Comparison of ENCODE assay signal across 11 cellular contexts in the genomic region with DNA sequence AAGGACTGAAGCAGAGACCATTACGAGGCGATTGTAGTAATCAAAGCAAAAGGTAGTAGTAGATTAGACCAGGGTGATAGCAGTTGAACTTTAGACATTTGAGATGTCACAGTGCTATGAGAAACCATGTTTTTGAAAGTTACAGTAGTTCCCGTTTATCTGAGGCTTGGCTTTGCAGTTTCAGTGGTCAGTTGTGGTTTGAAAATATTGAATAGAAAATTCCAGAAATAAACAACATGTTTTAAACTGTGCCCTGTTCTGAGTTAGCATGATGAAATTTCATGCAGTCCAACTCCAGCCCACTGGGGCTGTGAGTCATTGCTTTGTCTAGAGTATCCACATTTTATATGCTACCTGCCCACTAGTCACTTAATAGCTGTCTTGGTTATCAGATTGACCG. TPM values are rescaled to one million over a fixed set of nuclear protein-coding genes. Genes with fewer than 3 reads are reported as not detected.
DNase-seq lines count a peak whose midpoint lies in the region; ATAC-seq and TF ChIP-seq lines count a peak whose summit lies in the region.
"Had no signal": no experiment of that assay in that cellular context is flagged by ENCODE, and none has a peak within 500 bp of the region (broad histone marks: within the 10 kb centered on the region; RNA-seq: fewer than 3 reads in every experiment).

No MANE protein-coding gene starts in this region.

- H3K9me3 ChIP-seq in naive thymus-derived CD4-positive, alpha-beta T cell (ENCODE audit: control insufficient read depth in 2 of 3, low read length in 3 of 3), result no peaks in the 10 kb centered on the region
- H3K9me3 ChIP-seq: upper lobe of right lung had no signal

- H3K36me3 ChIP-seq in naive thymus-derived CD4-positive, alpha-beta T cell (ENCODE audit: control insufficient read depth in 2 of 3, insufficient read depth in 3 of 3, low read length in 3 of 3), result peaks cover 11 to 37% (median 13%) of the 10 kb centered on the region in 3 experiments

- DNase-seq in Calu3 (no peak), LoVo (ENCODE audit: low spot score) (peak; percentile 29), NCI-H1436 treated with DMSO at 0.1 percent for 48 hours (lab: John Stamatoyannopoulos, UW) (no peak)
- no peak for DNase-seq in central memory CD8-positive, alpha-beta T cell (ENCODE audit: low spot score in 2 of 2)
- DNase-seq in naive thymus-derived CD4-positive, alpha-beta T cell, result no peak
- DNase-seq: activated CD4-positive, alpha-beta T cell treated with anti-CD3 and anti-CD28 coated beads for 48 hours; NCI-H774; upper lobe of right lung had no signal

- no peaks in the 10 kb centered on the region for H3K4me1 ChIP-seq in naive thymus-derived CD4-positive, alpha-beta T cell (ENCODE audit: control insufficient read depth in 2 of 2, insufficient read depth in 2 of 2, low read length in 2 of 2)
- H3K4me1 ChIP-seq: upper lobe of right lung had no signal

- CTCF ChIA-PET in Calu3 (lab: Charles Lee), result interaction anchor here (0.7 kb wide), 1 partner anchor 1735 kb away, joined by 3 read pairs; a partner anchor contains a TSS
- CTCF ChIA-PET in naive thymus-derived CD4-positive, alpha-beta T cell (lab: Charles Lee), result no interaction called here

- no peak overlapping the region for H3K4me3 ChIP-seq in naive thymus-derived CD4-positive, alpha-beta T cell (ENCODE audit: low read length)
- H3K4me3 ChIP-seq: upper lobe of right lung had no signal

- POLR2A ChIA-PET in naive thymus-derived CD4-positive, alpha-beta T cell (lab: Charles Lee), result no interaction called here

- peaks cover 38% of the 10 kb centered on the region for H3K36me3 Mint-ChIP-seq in Calu3 (ENCODE audit: insufficient read depth, unreplicated experiment)
- peaks cover 48% of the 10 kb centered on the region for H3K36me3 Mint-ChIP-seq in central memory CD8-positive, alpha-beta T cell (ENCODE audit: insufficient read depth)
- H3K36me3 Mint-ChIP-seq in naive thymus-derived CD4-positive, alpha-beta T cell, result peaks cover 17 to 63% (median 41%) of the 10 kb centered on the region in 5 donors

- no peaks in the 10 kb centered on the region for H3K27me3 ChIP-seq in naive thymus-derived CD4-positive, alpha-beta T cell (ENCODE audit: control insufficient read depth in 2 of 2, insufficient read depth in 2 of 2, low read length in 2 of 2)
- H3K27me3 ChIP-seq: upper lobe of right lung had no signal

- H3K4me3 Mint-ChIP-seq in Calu3 (ENCODE audit: low read depth, unreplicated experiment), result no peak overlapping the region
- H3K4me3 Mint-ChIP-seq in central memory CD8-positive, alpha-beta T cell, result no peak overlapping the region
- H3K4me3 Mint-ChIP-seq in naive thymus-derived CD4-positive, alpha-beta T cell, result no peak overlapping the region

- peak overlapping the region; percentile 59 for H3K27ac Mint-ChIP-seq in Calu3 (ENCODE audit: unreplicated experiment)
- peak overlapping the region; percentile 19 for H3K27ac Mint-ChIP-seq in central memory CD8-positive, alpha-beta T cell (ENCODE audit: low read depth)
- H3K27ac Mint-ChIP-seq in naive thymus-derived CD4-positive, alpha-beta T cell, result peak overlapping the region in 5 of 9 donors; percentile 23 to 70 (median 35)

- no peaks in the 10 kb centered on the region for H3K27me3 Mint-ChIP-seq in Calu3 (ENCODE audit: unreplicated experiment)
- no peaks in the 10 kb centered on the region for H3K27me3 Mint-ChIP-seq in central memory CD8-positive, alpha-beta T cell
- H3K27me3 Mint-ChIP-seq in naive thymus-derived CD4-positive, alpha-beta T cell, result no peaks in the 10 kb centered on the region

- BruUV-seq in Calu3 (replicated peaks; lab: Mats Ljungman, UMichigan), result no TSS peak

- peaks cover 14% of the 10 kb centered on the region for H3K4me1 Mint-ChIP-seq in Calu3 (ENCODE audit: low read depth, unreplicated experiment)
- peaks cover 20% of the 10 kb centered on the region for H3K4me1 Mint-ChIP-seq in central memory CD8-positive, alpha-beta T cell
- peaks cover 9 to 40% (median 27%) of the 10 kb centered on the region in 7 donors for H3K4me1 Mint-ChIP-seq in naive thymus-derived CD4-positive, alpha-beta T cell

- TF ChIP-seq CTCF in Calu3 (IDR thresholded peaks at IDR 0.05; ENCODE audit: unreplicated experiment), result no peak

- no peak overlapping the region for H3K27ac ChIP-seq in naive thymus-derived CD4-positive, alpha-beta T cell (ENCODE audit: low read depth, low read length)
- H3K27ac ChIP-seq: upper lobe of right lung had no signal

- ATAC-seq in central memory CD8-positive, alpha-beta T cell (replicated peaks; ENCODE audit: extremely low read depth, poor library complexity, severe bottlenecking), result no peak
- no peak for ATAC-seq in naive thymus-derived CD4-positive, alpha-beta T cell
- no peak for ATAC-seq in GM18519 (IDR thresholded peaks at IDR 0.05; ENCODE audit: low FRiP score, unreplicated experiment)
- no peak for ATAC-seq in GM18873 (IDR thresholded peaks at IDR 0.05; ENCODE audit: low FRiP score, unreplicated experiment)
- no peak for ATAC-seq in GM18870 (IDR thresholded peaks at IDR 0.05; ENCODE audit: unreplicated experiment)
- ATAC-seq: upper lobe of right lung had no signal

- intact Hi-C loops in Calu3 (cut with micrococcal nuclease; ENCODE audit: unreplicated experiment), result no loop called here
- intact Hi-C loops in naive thymus-derived CD4-positive, alpha-beta T cell (cut with micrococcal nuclease), result no loop called here

- no peaks in the 10 kb centered on the region for H3K9me3 Mint-ChIP-seq in Calu3 (ENCODE audit: low read depth, unreplicated experiment)
- H3K9me3 Mint-ChIP-seq in central memory CD8-positive, alpha-beta T cell, result no peaks in the 10 kb centered on the region
- H3K9me3 Mint-ChIP-seq in naive thymus-derived CD4-positive, alpha-beta T cell, result peaks cover 0 to 1% (median 0%) of the 10 kb centered on the region in 11 donors

RNA-seq across cellular contexts. Expression of a gene that starts 47.5 kb away (rescaled TPM):
- 127 and 132 TPM in 2 replicates for total RNA-seq in Calu3 (2022)
- 100 to 1,000 TPM; 113 to 204 (median 121) TPM for total RNA-seq in naive thymus-derived CD4-positive, alpha-beta T cell
- polyA plus RNA-seq in naive thymus-derived CD4-positive, alpha-beta T cell, result 10 to 100 TPM; 57.6 to 72.7 TPM
